Comparison of ENCODE assay signal across 8 cellular contexts in genomic region chr6:12009904-12010634, GRCh38. TPM values are rescaled to one million over a fixed set of nuclear protein-coding genes. Genes with fewer than 3 reads are reported as not detected.
DNase-seq lines count a peak whose midpoint lies in the region; ATAC-seq and TF ChIP-seq lines count a peak whose summit lies in the region.

No MANE protein-coding gene starts in this region.

- no peaks in the 10 kb centered on the region for H3K36me3 ChIP-seq in cardiac muscle cell

- H3K27ac ChIP-seq in cardiac muscle cell (peak overlapping the region; percentile 97), VCaP (peak overlapping the region; percentile 62), foreskin keratinocyte (peak overlapping the region; percentile 100)

- H3K27me3 ChIP-seq in cardiac muscle cell (no peaks in the 10 kb centered on the region), foreskin keratinocyte (no peaks in the 10 kb centered on the region)

- intact Hi-C loops in left cardiac atrium (cut with DNase I): loop anchor here in 1 of 2 donors (10.0 kb wide), 1 partner anchor 195 kb away; no protein-coding TSS in a partner anchor

- DNase-seq in cardiac muscle cell (ENCODE audit: low read depth in 1 of 2, low spot score in 1 of 2) (peak in 1 of 2 donors; percentile 71), left cardiac atrium (no peak), foreskin keratinocyte (no peak), renal cortical epithelial cell (ENCODE audit: low read depth) (peak; percentile 69), NCI-H345 (lab: John Stamatoyannopoulos, UW) (no peak), SKM-1 treated with dmso at 0.1 percent for 144 hours (lab: John Stamatoyannopoulos, UW; ENCODE audit: unreplicated experiment) (no peak)

- ATAC-seq in left cardiac atrium (no peak), foreskin keratinocyte (no peak), GM21528 (IDR thresholded peaks at IDR 0.05; ENCODE audit: low FRiP score, unreplicated experiment) (no peak)

- TF ChIP-seq CTCF in cardiac muscle cell (IDR thresholded peaks at IDR 0.05; ENCODE audit: low read depth, low read length) (no peak), VCaP (conservative IDR thresholded peaks at IDR 0.05) (no peak), foreskin keratinocyte (conservative IDR thresholded peaks at IDR 0.05) (no peak)

- peak overlapping the region; percentile 81 for H3K4me3 ChIP-seq in cardiac muscle cell

- no peaks in the 10 kb centered on the region for H3K9me3 ChIP-seq in cardiac muscle cell (ENCODE audit: low read depth)

- H3K4me1 ChIP-seq in cardiac muscle cell (ENCODE audit: low read depth): peaks cover 21% of the 10 kb centered on the region
- peaks cover 15% of the 10 kb centered on the region for H3K4me1 ChIP-seq in foreskin keratinocyte

RNA-seq across cellular contexts. Expression of gene HIVEP1, which starts 2.0 kb away (rescaled TPM):
- total RNA-seq in cardiac muscle cell (14.2 and 20.0 TPM in 2 replicates), left cardiac atrium (10 to 100 TPM; 14.3 to 18.0 TPM), foreskin keratinocyte (19.0 and 23.0 TPM in 2 replicates), renal cortical epithelial cell (13.0 and 15.2 TPM in 2 replicates)
- polyA plus RNA-seq in cardiac muscle cell (5.3 and 9.2 TPM in 2 replicates), foreskin keratinocyte (5.1 and 5.2 TPM in 2 replicates)
